ENCODE assay signal across 23 cellular contexts in genomic region chr7:106464651-106465050, GRCh38.
"Had no signal": no experiment of that assay in that cellular context is flagged by ENCODE, and none has a peak within 500 bp of the region (broad histone marks: within the 10 kb centered on the region; RNA-seq: fewer than 3 reads in every experiment).

No MANE protein-coding gene starts in this region.

- H3K4me3 ChIP-seq: breast epithelium, esophagus muscularis mucosa, left lung, lung, pancreas, psoas muscle, transverse colon had no signal

- H3K36me3 ChIP-seq: breast epithelium, esophagus muscularis mucosa, left lung, pancreas, transverse colon had no signal

- H3K4me1 Mint-ChIP-seq: central memory CD8-positive, alpha-beta T cell had no signal

- H3K36me3 Mint-ChIP-seq: naive thymus-derived CD8-positive, alpha-beta T cell had no signal

- ATAC-seq: activated T-cell treated with anti-CD3 and anti-CD28 coated beads, Interleukin-2, amount 50 U/mL, for 4 hours; effector memory CD8-positive, alpha-beta T cell; left lung; naive thymus-derived CD8-positive, alpha-beta T cell; pancreas; right cardiac atrium; stimulated activated naive CD8-positive, alpha-beta T cell treated with anti-CD3 and anti-CD28 coated beads, Interleukin-15, amount 100 ng/mL, for 72 hours had no signal

- H3K4me3 Mint-ChIP-seq: activated T-cell treated with anti-CD3 and anti-CD28 coated beads, Interleukin-2, amount 50 U/mL, for 4 hours; central memory CD8-positive, alpha-beta T cell; effector memory CD8-positive, alpha-beta T cell; naive thymus-derived CD8-positive, alpha-beta T cell; stimulated activated naive CD8-positive, alpha-beta T cell treated with anti-CD3 and anti-CD28 coated beads, Interleukin-15, amount 100 ng/mL, for 72 hours had no signal

- DNase-seq: activated CD4-positive, alpha-beta T cell treated with anti-CD3 and anti-CD28 coated beads for 48 hours; activated CD8-positive, alpha-beta memory T cell treated with anti-CD3 and anti-CD28 coated beads, Interleukin-2, amount 50 U/mL, for 48 hours; activated effector memory CD4-positive, alpha-beta T cell treated with Interleukin-2 at 50 U/mL for 16 hours; activated T-cell treated with anti-CD3 and anti-CD28 coated beads, Interleukin-2, amount 50 U/mL, for 4 hours; effector memory CD8-positive, alpha-beta T cell; hippocampal formation; kidney glomerular epithelial cell; left lung; naive thymus-derived CD8-positive, alpha-beta T cell; pancreas; psoas muscle; right cardiac atrium; stimulated activated CD4-positive, alpha-beta T cell treated with anti-CD3 and anti-CD28 coated beads, Interleukin-12 subunit alpha, Interleukin-12 subunit beta, amount 100 ng/mL, for 4 hours; stimulated activated naive CD8-positive, alpha-beta T cell treated with anti-CD3 and anti-CD28 coated beads, Interleukin-15, amount 100 ng/mL, for 72 hours; transverse colon had no signal

- H3K9me3 ChIP-seq: breast epithelium, esophagus muscularis mucosa, left lung, pancreas, psoas muscle, transverse colon had no signal

- H3K27ac Mint-ChIP-seq: effector memory CD8-positive, alpha-beta T cell; naive thymus-derived CD8-positive, alpha-beta T cell had no signal

- H3K9me3 Mint-ChIP-seq: activated T-cell treated with anti-CD3 and anti-CD28 coated beads, Interleukin-2, amount 50 U/mL, for 4 hours; central memory CD8-positive, alpha-beta T cell; effector memory CD8-positive, alpha-beta T cell; naive thymus-derived CD8-positive, alpha-beta T cell had no signal

- H3K4me1 ChIP-seq: breast epithelium had no signal

- FAIRE-seq: colon, endothelial cell of umbilical vein, frontal cortex, pancreas, urothelium cell line had no signal

- H3K27ac ChIP-seq: breast epithelium, left lung, pancreas, psoas muscle, transverse colon had no signal

- H3K27me3 ChIP-seq: breast epithelium, esophagus muscularis mucosa, left lung, pancreas, transverse colon had no signal
